ENCODE assay signal across 32 cellular contexts in the genomic region with DNA sequence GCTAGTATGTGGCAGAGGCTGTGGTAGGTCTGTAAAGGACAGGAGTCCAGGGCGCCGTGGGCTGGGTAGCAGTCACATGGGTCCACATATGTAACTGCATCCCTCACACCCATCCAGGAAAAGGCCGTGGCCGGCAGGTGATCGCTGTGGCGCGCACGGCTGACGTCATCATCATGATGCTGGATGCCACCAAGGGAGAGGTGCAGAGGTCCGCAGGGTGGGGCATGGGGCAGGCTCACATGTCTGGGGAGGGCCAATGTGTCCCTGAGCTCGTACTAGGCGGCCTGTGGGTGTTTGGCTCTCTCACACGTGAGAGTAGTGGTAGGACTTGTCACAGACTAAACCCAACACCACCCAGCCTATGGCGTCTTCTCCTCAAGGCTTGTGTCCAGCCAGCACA.
"Had no signal": no experiment of that assay in that cellular context is flagged by ENCODE, and none has a peak within 500 bp of the region (broad histone marks: within the 10 kb centered on the region; RNA-seq: fewer than 3 reads in every experiment).

No MANE protein-coding gene starts in this region.

- H3K27ac ChIP-seq: brain microvascular endothelial cell, coronary artery, dorsolateral prefrontal cortex, esophagus squamous epithelium, gastroesophageal sphincter, WERI-Rb-1 had no signal

- H3K4me3 ChIP-seq: coronary artery, dorsolateral prefrontal cortex, esophagus squamous epithelium, gastroesophageal sphincter had no signal

- H3K36me3 Mint-ChIP-seq: activated naive CD8-positive, alpha-beta T cell had no signal

- H3K9me3 ChIP-seq: esophagus squamous epithelium, gastroesophageal sphincter had no signal

- H3K27me3 ChIP-seq: brain microvascular endothelial cell, dorsolateral prefrontal cortex, esophagus squamous epithelium, gastroesophageal sphincter had no signal

- H3K4me1 ChIP-seq: esophagus squamous epithelium, gastroesophageal sphincter had no signal

- H3K27ac Mint-ChIP-seq: activated B cell treated with CpG ODN at 0.5 μM for 24 hours; activated CD4-positive, alpha-beta memory T cell treated with anti-CD3 and anti-CD28 coated beads for 36 hours; activated CD4-positive, alpha-beta T cell treated with anti-CD3 and anti-CD28 coated beads for 36 hours; activated CD4-positive, alpha-beta T cell treated with anti-CD3 and anti-CD28 coated beads, Interleukin-2, amount 10 ng/mL, durations not matched to agents 24 days and 14 days; activated CD8-positive, alpha-beta memory T cell treated with anti-CD3 and anti-CD28 coated beads, Interleukin-2, amount 10 ng/mL, durations not matched to agents 7 days and 5 days; activated CD8-positive, alpha-beta T cell treated with anti-CD3 and anti-CD28 coated beads, Interleukin-2, amount 10 ng/mL, durations not matched to agents 7 days and 5 days; activated naive CD4-positive, alpha-beta T cell treated with anti-CD3 and anti-CD28 coated beads, Interleukin-2, amount 10 ng/mL, durations not matched to agents 7 days and 5 days; activated naive CD8-positive, alpha-beta T cell; activated T-helper 1 cell treated with anti-CD3 and anti-CD28 coated beads, Interleukin-12 subunit alpha, Interleukin-12 subunit beta, Interleukin-2, Interleukin-4 antibody, amounts not matched to agents 30 ng/mL and 10 ng/mL and 1 ng/mL, durations not matched to agents 14 hours and 24 hours and 36 hours; activated T-helper 2 cell treated with anti-CD3 and anti-CD28 coated beads, Interferon-gamma antibody, Interleukin-2, Interleukin-4, amounts not matched to agents 10 μg/mL and 5 μg/mL and 100 μg/mL, durations not matched to agents 14 hours and 24 hours and 36 hours; dendritic cell treated with granulocyte-macrophage colony-stimulating factor and Interleukin-4, amounts not matched to agents 40 ng/mL and 50 ng/mL, for 4 days; T-helper 17 cell; T-helper 2 cell treated with Interferon-gamma antibody and Interleukin-4, amounts not matched to agents 5 μg/mL and 100 μg/mL, for 36 hours had no signal

- H3K9me3 Mint-ChIP-seq: activated B cell treated with CpG ODN at 0.5 μM for 24 hours; activated CD4-positive, alpha-beta memory T cell treated with anti-CD3 and anti-CD28 coated beads for 36 hours; activated CD4-positive, alpha-beta T cell treated with anti-CD3 and anti-CD28 coated beads, Interleukin-2, amount 10 ng/mL, durations not matched to agents 24 days and 14 days; activated naive CD4-positive, alpha-beta T cell treated with anti-CD3 and anti-CD28 coated beads, Interleukin-2, amount 10 ng/mL, durations not matched to agents 7 days and 5 days; activated T-helper 1 cell treated with anti-CD3 and anti-CD28 coated beads, Interleukin-12 subunit alpha, Interleukin-12 subunit beta, Interleukin-2, Interleukin-4 antibody, amounts not matched to agents 30 ng/mL and 10 ng/mL and 1 ng/mL, durations not matched to agents 14 hours and 24 hours and 36 hours; activated T-helper 2 cell treated with anti-CD3 and anti-CD28 coated beads, Interferon-gamma antibody, Interleukin-2, Interleukin-4, amounts not matched to agents 10 μg/mL and 5 μg/mL and 100 μg/mL, durations not matched to agents 14 hours and 24 hours and 36 hours; central memory CD8-positive, alpha-beta T cell; dendritic cell treated with granulocyte-macrophage colony-stimulating factor and Interleukin-4, amounts not matched to agents 40 ng/mL and 50 ng/mL, for 4 days; effector memory CD8-positive, alpha-beta T cell; T-helper 2 cell treated with Interferon-gamma antibody and Interleukin-4, amounts not matched to agents 5 μg/mL and 100 μg/mL, for 36 hours had no signal

- ATAC-seq: activated CD4-positive, alpha-beta T cell treated with anti-CD3 and anti-CD28 coated beads for 36 hours; activated CD4-positive, CD25-positive, alpha-beta regulatory T cell treated with anti-CD3 and anti-CD28 coated beads, Interleukin-2, amount 50 U/mL, for 24 hours; activated CD8-positive, alpha-beta memory T cell treated with anti-CD3 and anti-CD28 coated beads, Interleukin-2, amount 10 ng/mL, durations not matched to agents 7 days and 5 days; activated CD8-positive, alpha-beta T cell treated with anti-CD3 and anti-CD28 coated beads, Interleukin-2, amount 10 ng/mL, durations not matched to agents 7 days and 5 days; effector memory CD8-positive, alpha-beta T cell; gastroesophageal sphincter; T-helper 17 cell had no signal

- DNase-seq: activated B cell treated with CpG ODN at 0.5 μM for 24 hours; activated CD4-positive, alpha-beta memory T cell treated with anti-CD3 and anti-CD28 coated beads for 36 hours; activated CD4-positive, alpha-beta T cell treated with anti-CD3 and anti-CD28 coated beads for 36 hours; activated CD4-positive, alpha-beta T cell treated with anti-CD3 and anti-CD28 coated beads, Interleukin-2, amount 10 ng/mL, durations not matched to agents 24 days and 14 days; activated CD8-positive, alpha-beta memory T cell treated with anti-CD3 and anti-CD28 coated beads, Interleukin-2, amount 10 ng/mL, durations not matched to agents 7 days and 5 days; activated CD8-positive, alpha-beta memory T cell treated with anti-CD3 and anti-CD28 coated beads, Interleukin-2, amount 50 U/mL, for 4 hours; activated CD8-positive, alpha-beta T cell treated with anti-CD3 and anti-CD28 coated beads, Interleukin-2, amount 10 ng/mL, durations not matched to agents 7 days and 5 days; activated effector memory CD4-positive, alpha-beta T cell treated with anti-CD3 and anti-CD28 coated beads, Interleukin-2, amount 50 U/mL, for 16 hours; activated naive CD4-positive, alpha-beta T cell treated with anti-CD3 and anti-CD28 coated beads, Interleukin-2, amount 10 ng/mL, durations not matched to agents 7 days and 5 days; activated T-cell treated with anti-CD3 and anti-CD28 coated beads, Interleukin-2, amount 50 U/mL, for 1 hour; activated T-cell treated with anti-CD3 and anti-CD28 coated beads, Interleukin-2, amount 50 U/mL, for 48 hours; amniotic stem cell; anterior cingulate cortex; brain microvascular endothelial cell; dorsolateral prefrontal cortex; effector CD4-positive, alpha-beta T cell; effector memory CD8-positive, alpha-beta T cell; esophagus squamous epithelium; foreskin melanocyte; T-helper 1 cell; T-helper 17 cell; T1000; WERI-Rb-1 had no signal
